ENCODE assay signal across 11 cellular contexts in the genomic region with DNA sequence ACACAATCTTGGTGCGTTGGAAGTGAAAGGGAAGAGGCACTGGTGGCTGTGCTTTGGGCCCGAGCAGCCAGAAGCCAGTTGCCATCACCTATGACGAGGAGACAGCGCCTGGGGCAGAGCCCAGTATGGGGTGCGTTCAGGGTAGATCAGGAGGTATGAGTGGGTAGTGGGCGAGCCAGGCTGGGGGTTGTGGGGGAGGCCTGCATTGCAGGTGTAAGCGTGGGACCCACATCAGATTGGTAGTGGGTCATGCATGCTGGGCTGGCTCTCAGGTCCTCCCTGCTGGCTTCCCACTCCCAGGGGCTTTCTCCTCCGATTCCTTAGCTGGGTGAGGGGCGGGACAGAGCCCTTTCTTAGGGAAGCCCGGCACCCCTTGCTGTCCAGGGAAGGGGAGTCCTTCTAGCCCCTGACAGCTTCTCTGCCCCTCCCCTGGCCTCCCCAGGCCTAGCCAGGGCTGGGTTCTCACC. TPM values are rescaled to one million over a fixed set of nuclear protein-coding genes. Genes with fewer than 3 reads are reported as not detected.
DNase-seq lines count a peak whose midpoint lies in the region; ATAC-seq and TF ChIP-seq lines count a peak whose summit lies in the region.
"Had no signal": no experiment of that assay in that cellular context is flagged by ENCODE, and none has a peak within 500 bp of the region (broad histone marks: within the 10 kb centered on the region; RNA-seq: fewer than 3 reads in every experiment).

No MANE protein-coding gene starts in this region.

- 75% methylated on average over 6 of the region's 10 CpGs; no CpG with 5 or more reads in 1 of the 2 donors for WGBS in gastroesophageal sphincter (ENCODE audit: low coverage in 1 of 2), 2 donors
- WGBS in esophagus muscularis mucosa = 90% methylated on average over 10 of the region's 10 CpGs

- H3K4me1 ChIP-seq in DOHH2 (ENCODE audit: control insufficient read depth, low read length) (peaks cover 83% of the 10 kb centered on the region), gastroesophageal sphincter (peaks cover 0 to 13% (median 2%) of the 10 kb centered on the region in 3 donors), esophagus muscularis mucosa (peaks cover 4 to 19% (median 10%) of the 10 kb centered on the region in 4 donors)

- H3K9me3 ChIP-seq in DOHH2 (ENCODE audit: control insufficient read depth, insufficient read depth, low read length) = no peaks in the 10 kb centered on the region
- H3K9me3 ChIP-seq in gastroesophageal sphincter = no peaks in the 10 kb centered on the region
- no peaks in the 10 kb centered on the region for H3K9me3 ChIP-seq in esophagus muscularis mucosa
- H3K9me3 ChIP-seq: tibial nerve had no signal

- peaks cover 7% of the 10 kb centered on the region for H4K20me1 ChIP-seq in DOHH2 (ENCODE audit: control insufficient read depth, insufficient read depth, low read depth, low read length)

- intact Hi-C loops in activated B cell treated with CpG ODN at 0.5 μM for 24 hours (cut with micrococcal nuclease) = no loop called here
- intact Hi-C loops in esophagus muscularis mucosa (cut with DNase I) = loop anchor here (5.0 kb wide), 1 partner anchor 87 kb away; no protein-coding TSS in a partner anchor

- peak overlapping the region; percentile 91 for H3K4me2 ChIP-seq in DOHH2 (ENCODE audit: low read length)

- no peak for TF ChIP-seq CTCF in DOHH2 (IDR thresholded peaks at IDR 0.05; ENCODE audit: low read depth, low read length, poor library complexity, severe bottlenecking)
- no peak for TF ChIP-seq CTCF in activated B cell treated with CpG ODN at 0.5 μM for 24 hours (IDR thresholded peaks at IDR 0.05)
- TF ChIP-seq CTCF in gastroesophageal sphincter (IDR thresholded peaks at IDR 0.05) = no peak
- TF ChIP-seq CTCF in esophagus muscularis mucosa (IDR thresholded peaks at IDR 0.05) = no peak

- DNase-seq in activated B cell treated with CpG ODN at 0.5 μM for 24 hours = no peak
- DNase-seq in activated naive CD8-positive, alpha-beta T cell treated with anti-CD3 and anti-CD28 coated beads, Interleukin-2, amount 50 U/mL, for 24 hours = no peak
- peak; percentile 54 for DNase-seq in stimulated activated CD4-positive, alpha-beta T cell treated with anti-CD3 and anti-CD28 coated beads, Interleukin-15, amount 100 ng/mL, for 24 hours
- DNase-seq in NCI-H446 (lab: John Stamatoyannopoulos, UW) = no peak
- DNase-seq in esophagus muscularis mucosa (ENCODE audit: extremely low spot score) = no peak
- DNase-seq: NCI-H1694 had no signal

- ATAC-seq in activated B cell treated with CpG ODN at 0.5 μM for 24 hours (ENCODE audit: low read depth) = no peak
- ATAC-seq in activated naive CD8-positive, alpha-beta T cell treated with anti-CD3 and anti-CD28 coated beads, Interleukin-2, amount 50 U/mL, for 24 hours = no peak
- no peak for ATAC-seq in gastroesophageal sphincter
- no peak for ATAC-seq in HG02973 (IDR thresholded peaks at IDR 0.05; ENCODE audit: unreplicated experiment)

- H3K9me3 Mint-ChIP-seq in activated B cell treated with CpG ODN at 0.5 μM for 24 hours = no peaks in the 10 kb centered on the region
- H3K9me3 Mint-ChIP-seq in activated naive CD8-positive, alpha-beta T cell treated with anti-CD3 and anti-CD28 coated beads, Interleukin-2, amount 50 U/mL, for 24 hours = no peaks in the 10 kb centered on the region

- peaks cover 20% of the 10 kb centered on the region for H3K36me3 Mint-ChIP-seq in activated B cell treated with CpG ODN at 0.5 μM for 24 hours (ENCODE audit: low read depth)
- H3K36me3 Mint-ChIP-seq in activated naive CD8-positive, alpha-beta T cell treated with anti-CD3 and anti-CD28 coated beads, Interleukin-2, amount 50 U/mL, for 24 hours (ENCODE audit: low read depth) = peaks cover 27% of the 10 kb centered on the region

- peaks cover 81% of the 10 kb centered on the region for H3K36me3 ChIP-seq in DOHH2 (ENCODE audit: control insufficient read depth, low read length)
- H3K36me3 ChIP-seq in gastroesophageal sphincter = peaks cover 0 to 43% of the 10 kb centered on the region in 2 donors
- H3K36me3 ChIP-seq in esophagus muscularis mucosa = peaks cover 0 to 37% (median 28%) of the 10 kb centered on the region in 4 donors

- H3K27me3 ChIP-seq in DOHH2 (ENCODE audit: control insufficient read depth, low read length) = no peaks in the 10 kb centered on the region
- no peaks in the 10 kb centered on the region for H3K27me3 ChIP-seq in gastroesophageal sphincter
- H3K27me3 ChIP-seq in esophagus muscularis mucosa = no peaks in the 10 kb centered on the region
- H3K27me3 ChIP-seq: tibial nerve had no signal

- peak overlapping the region; percentile 95 for H3K27ac Mint-ChIP-seq in activated B cell treated with CpG ODN at 0.5 μM for 24 hours
- H3K27ac Mint-ChIP-seq in activated naive CD8-positive, alpha-beta T cell treated with anti-CD3 and anti-CD28 coated beads, Interleukin-2, amount 50 U/mL, for 24 hours = peak overlapping the region; percentile 97

- peak overlapping the region; percentile 86 for H3K4me3 Mint-ChIP-seq in activated B cell treated with CpG ODN at 0.5 μM for 24 hours
- H3K4me3 Mint-ChIP-seq in activated naive CD8-positive, alpha-beta T cell treated with anti-CD3 and anti-CD28 coated beads, Interleukin-2, amount 50 U/mL, for 24 hours = peak overlapping the region; percentile 88

- peaks cover 41% of the 10 kb centered on the region for H3F3A ChIP-seq in DOHH2 (ENCODE audit: control insufficient read depth, insufficient read depth)

- H3K27me3 Mint-ChIP-seq in activated B cell treated with CpG ODN at 0.5 μM for 24 hours = no peaks in the 10 kb centered on the region
- H3K27me3 Mint-ChIP-seq in activated naive CD8-positive, alpha-beta T cell treated with anti-CD3 and anti-CD28 coated beads, Interleukin-2, amount 50 U/mL, for 24 hours = no peaks in the 10 kb centered on the region

- peaks cover 91% of the 10 kb centered on the region for H3K4me1 Mint-ChIP-seq in activated B cell treated with CpG ODN at 0.5 μM for 24 hours
- H3K4me1 Mint-ChIP-seq in activated naive CD8-positive, alpha-beta T cell treated with anti-CD3 and anti-CD28 coated beads, Interleukin-2, amount 50 U/mL, for 24 hours = peaks cover 74% of the 10 kb centered on the region

- H3K9me2 ChIP-seq in DOHH2 (replicated peaks; ENCODE audit: control insufficient read depth, low read length) = no peaks in the 10 kb centered on the region

- no peak for TF ChIP-seq POLR2A in gastroesophageal sphincter (IDR thresholded peaks at IDR 0.05)
- no peak for TF ChIP-seq POLR2A in esophagus muscularis mucosa (IDR thresholded peaks at IDR 0.05; ENCODE audit: low read depth)

- H3K27ac ChIP-seq in DOHH2 (ENCODE audit: low read depth, low read length) (peak overlapping the region; percentile 96), gastroesophageal sphincter (no peak overlapping the region), esophagus muscularis mucosa (replicated peaks in 1 of 4) (no peak overlapping the region)

- TF ChIP-seq EP300 in gastroesophageal sphincter (IDR thresholded peaks at IDR 0.05) = no peak
- TF ChIP-seq EP300 in esophagus muscularis mucosa (IDR thresholded peaks at IDR 0.05) = no peak

- CTCF ChIA-PET in activated B cell treated with CpG ODN at 0.5 μM for 24 hours (lab: Charles Lee) = interaction anchor here (0.9 to 3.2 kb wide), 4 partner anchors 29 to 188 kb away, joined by 3 to 33 read pairs (median 10); no protein-coding TSS in a partner anchor

- peaks cover 70% of the 10 kb centered on the region for H3K79me2 ChIP-seq in DOHH2 (ENCODE audit: control insufficient read depth, low read length)

- H3K4me3 ChIP-seq in DOHH2 (ENCODE audit: low read length) (peak overlapping the region; percentile 82), gastroesophageal sphincter (no peak overlapping the region), esophagus muscularis mucosa (no peak overlapping the region)

- POLR2A ChIA-PET in activated B cell treated with CpG ODN at 0.5 μM for 24 hours (lab: Charles Lee) = interaction anchor here (1.2 to 3.4 kb wide), 3 partner anchors 29 to 86 kb away, joined by 3 to 14 read pairs (median 10); no protein-coding TSS in a partner anchor

RNA-seq across cellular contexts. Expression of gene PVRIG, which starts 0.4 kb away (rescaled TPM):
- total RNA-seq in activated B cell treated with CpG ODN at 0.5 μM for 24 hours (17.1 and 20.0 TPM in 2 replicates), gastroesophageal sphincter (under 1 TPM in 1 of 4 donors, not detected in 3; 0.27 TPM), esophagus muscularis mucosa (1 to 10 TPM in 2 of 4 donors, under 1 TPM in 1, not detected in 1; 0.23 to 1.5 (median 1.4) TPM)
- total RNA-seq: frontal cortex had no signal

RNA-seq across cellular contexts. Expression of gene STAG3, which starts 41.6 kb away (rescaled TPM):
- total RNA-seq in activated B cell treated with CpG ODN at 0.5 μM for 24 hours = 41.3 and 42.4 TPM in 2 replicates
- total RNA-seq in gastroesophageal sphincter = under 1 TPM in 1 of 4 donors, not detected in 3; 0.47 TPM
- under 1 TPM in 3 of 4 donors, not detected in 1; 0.13 to 0.92 (median 0.50) TPM for total RNA-seq in esophagus muscularis mucosa

RNA-seq across cellular contexts. Expression of gene GPC2, which starts 42.1 kb away (rescaled TPM):
- total RNA-seq in activated B cell treated with CpG ODN at 0.5 μM for 24 hours = 5.0 and 5.1 TPM in 2 replicates
- total RNA-seq in gastroesophageal sphincter = 1 to 10 TPM in 3 of 4 donors, under 1 TPM in 1; 0.39 to 3.4 (median 2.0) TPM
- 1 to 10 TPM in 1 of 4 donors, under 1 TPM in 3; 0.33 to 1.0 (median 0.71) TPM for total RNA-seq in esophagus muscularis mucosa

RNA-seq across cellular contexts. Expression of gene GAL3ST4, which starts 50.9 kb away (rescaled TPM):
- total RNA-seq in activated B cell treated with CpG ODN at 0.5 μM for 24 hours (0.10 and 1.2 TPM in 2 replicates), gastroesophageal sphincter (1 to 10 TPM; 2.0 to 3.6 (median 2.8) TPM), esophagus muscularis mucosa (1 to 10 TPM; 1.6 to 7.3 (median 2.8) TPM)

Comparison
In these comparisons a context has a peak if more than half of its experiments do, and no peak if none do; other contexts are left out.
1. RNA of gene STAG3, which starts 41.6 kb away (total RNA-seq): 41.3 to 42.4 TPM in activated B cell treated with CpG ODN at 0.5 μM for 24 hours; 0.13 to 0.92 TPM in esophagus muscularis mucosa and 0.47 TPM in gastroesophageal sphincter; every median in the first group is over 10 times any median in the second.